8 cellular contexts compared by ENCODE assay signal in genomic region chr2:53787255-53787910, GRCh38. TPM values are rescaled to one million over a fixed set of nuclear protein-coding genes. Genes with fewer than 3 reads are reported as not detected.
DNase-seq lines count a peak whose midpoint lies in the region; ATAC-seq, FAIRE-seq and TF ChIP-seq lines count a peak whose summit lies in the region.

No MANE protein-coding gene starts in this region.

- H3K4me1 ChIP-seq in GM12878 (ENCODE audit: control insufficient read depth, insufficient read depth, low read length): 0 out of 2 replicates have a peak, but pooled peaks cover 2% of the 10 kb centered on the region

- TF ChIP-seq RAD21 in GM12878 (IDR thresholded peaks at IDR 0.05; ENCODE audit: insufficient read depth, low read depth, low read length): no peak

- TF ChIP-seq CTCF in AG04450 (IDR thresholded peaks at IDR 0.05; ENCODE audit: low read depth, low read length) (no peak), GM12878 (IDR thresholded peaks at IDR 0.05 in 2 of 3, conservative IDR thresholded peaks at IDR 0.05 in 1 of 3; ENCODE audit: control insufficient read depth in 2 of 3, extremely low read depth in 1 of 3, insufficient read depth in 1 of 3, low read depth in 3 of 3, low read length in 3 of 3) (peak in 1 of 3 experiments; percentile 7; a peak in 1 of 6 replicates)

- in situ Hi-C loops in GM12878 (cut with MboI): no loop called here

- peak overlapping the region; percentile 96 to 99 (median 98) for H3K27ac Mint-ChIP-seq in immature natural killer cell

- H3K27ac ChIP-seq in AG04450 (ENCODE audit: low read depth, low read length) (peak overlapping the region; percentile 88), GM12878 (ENCODE audit: control insufficient read depth, insufficient read depth) (peak overlapping the region; percentile 86)

- peaks cover 83% of the 10 kb centered on the region for H3K79me2 ChIP-seq in GM12878 (ENCODE audit: control insufficient read depth, insufficient read depth, low read length)

- TF ChIP-seq POLR2A in GM12878 (IDR thresholded peaks at IDR 0.05; ENCODE audit: low read depth, low read length): no peak

- FAIRE-seq in GM12878 (lab: Jason Lieb, UNC): no peak

- peak overlapping the region; percentile 63 for H3K4me3 ChIP-seq in AG04450 (ENCODE audit: low read depth, low read length)
- H3K4me3 ChIP-seq in GM12878: peak overlapping the region; percentile 97

- no peaks in the 10 kb centered on the region for H3K36me3 Mint-ChIP-seq in immature natural killer cell

- H3K4me1 Mint-ChIP-seq in immature natural killer cell: peaks cover 48 to 78% of the 10 kb centered on the region in 2 donors

- SMC1A ChIA-PET in GM12878 (lab: Charles Lee; ENCODE audit: uncharacterized antibody, unreplicated experiment): interaction anchor here (1.0 to 3.0 kb wide), 3 partner anchors 13 to 182 kb away, joined by 4 to 22 read pairs (median 6); partner anchors contain the start of gene CHAC2

- peaks cover 9 to 17% (median 13%) of the 10 kb centered on the region in 3 donors for H3K27me3 Mint-ChIP-seq in immature natural killer cell (ENCODE audit: low read depth in 3 of 3)

- 0 out of 4 replicates have a peak, but pooled peaks cover 0 to 4% of the 10 kb centered on the region in 2 experiments for H3K36me3 ChIP-seq in GM12878 (ENCODE audit: control insufficient read depth in 2 of 2, insufficient read depth in 2 of 2, low read length in 1 of 2)

- no peaks in the 10 kb centered on the region for H3K9me3 Mint-ChIP-seq in immature natural killer cell

- no TSS peak for BruUV-seq in GM12878 (replicated peaks; lab: Mats Ljungman, UMichigan)

- H3K27me3 ChIP-seq in AG04450 (ENCODE audit: control insufficient read depth, insufficient read depth, low read length) (no peaks in the 10 kb centered on the region), GM12878 (replicated peaks in 1 of 2; ENCODE audit: control insufficient read depth in 2 of 2, insufficient read depth in 2 of 2, low read length in 1 of 2) (no peaks in the 10 kb centered on the region)

- H3K9me3 ChIP-seq in AG04450 (ENCODE audit: control insufficient read depth, insufficient read depth, low read length) (peaks cover 3% of the 10 kb centered on the region; the same call in 1 of the 2 replicates), GM12878 (replicated peaks; ENCODE audit: control insufficient read depth, insufficient read depth, low read length) (no peaks in the 10 kb centered on the region)

- intact Hi-C loops in GM12878 (cut with micrococcal nuclease; ENCODE audit: unreplicated experiment): loop anchor here (2.0 kb wide), 1 partner anchor 21 kb away; the partner anchor contains the start of gene CHAC2

- ATAC-seq in GM18499 (IDR thresholded peaks at IDR 0.05; ENCODE audit: insufficient read depth, unreplicated experiment) (peak; percentile 21), HG02870 (IDR thresholded peaks at IDR 0.05; ENCODE audit: unreplicated experiment) (peak; percentile 32), GM12878 (peak; percentile 72)

- peak overlapping the region; percentile 95 for H2AFZ ChIP-seq in GM12878 (ENCODE audit: control insufficient read depth, low read depth, low read length)

- RAD21 ChIA-PET in GM12878 (lab: Charles Lee; ENCODE audit: unreplicated experiment): interaction anchor here (1.3 to 2.7 kb wide), 2 partner anchors 11 to 19 kb away, joined by 3 to 12 read pairs; partner anchors contain the start of gene CHAC2

- WGBS in GM12878 (ENCODE audit: insufficient coverage, insufficient replicate concordance, low lambda C conversion rate, missing lambda C conversion rate): under 1% methylated on average over 29 of the region's 29 CpGs

- H3K9ac ChIP-seq in GM12878 (ENCODE audit: control insufficient read depth, insufficient read depth, low read length): peak overlapping the region; percentile 92

- H3K4me3 Mint-ChIP-seq in immature natural killer cell: peak overlapping the region; percentile 94 to 100 (median 97)

- H3K4me2 ChIP-seq in GM12878 (ENCODE audit: control insufficient read depth, insufficient read depth): peak overlapping the region; percentile 53

- POLR2A ChIA-PET in AG04450 (lab: Yijun Ruan, JAX) (interaction anchor here (0.9 kb wide), 1 partner anchor 20 kb away, joined by 3 read pairs; the partner anchor contains the start of gene CHAC2), GM12878 (lab: Charles Lee) (interaction anchor here (0.9 to 6.6 kb wide), 5 partner anchors 13 to 182 kb away, joined by 3 to 37 read pairs (median 5); partner anchors contain the start of genes CHAC2 and PSME4)

- CTCF ChIA-PET in AG04450 (lab: Charles Lee): interaction anchor here (0.5 kb wide), 1 partner anchor 32 kb away, joined by 5 read pairs; no protein-coding TSS in a partner anchor
- CTCF ChIA-PET in GM12878 (lab: Yijun Ruan, JAX): interaction anchor here (1.1 to 2.9 kb wide), 2 partner anchors 20 to 53 kb away, joined by 3 to 14 read pairs; partner anchors contain the start of gene CHAC2

- DNase-seq in AG04450 (ENCODE audit: low read depth, low spot score): no peak
- peak; percentile 24 to 41 for DNase-seq in NCI-H526 (lab: John Stamatoyannopoulos, UW)
- no peak for DNase-seq in GM12878 (ENCODE audit: low read depth, low spot score)
- DNase-seq in immature natural killer cell: peak in 2 of 3 donors; percentile 5 to 19
- peak; percentile 13 for DNase-seq in stimulated activated CD4-positive, alpha-beta T cell treated with anti-CD3 and anti-CD28 coated beads, Interleukin-2, amount 100 ng/mL, for 4 hours (ENCODE audit: low read depth)
- no peak for DNase-seq in DMS153 treated with DMSO at 0.1 percent for 48 hours (lab: John Stamatoyannopoulos, UW; ENCODE audit: unreplicated experiment)

- no peaks in the 10 kb centered on the region for H4K20me1 ChIP-seq in GM12878 (ENCODE audit: control insufficient read depth, insufficient read depth)

- TF ChIP-seq EP300 in GM12878 (IDR thresholded peaks at IDR 0.05; ENCODE audit: borderline replicate concordance in 1 of 2, control insufficient read depth in 1 of 2, low read depth in 2 of 2, low read length in 2 of 2): no peak

RNA-seq across cellular contexts. Expression of gene ERLEC1, which starts 0.5 kb away (rescaled TPM):
- polyA plus RNA-seq in AG04450 (2011; rRNA removed) (73.5 and 102 TPM in 2 replicates), GM12878 (2011; rRNA removed) (29.3 and 42.3 TPM in 2 replicates), GM12878 (2014; fragmentation: Illumina TruSeq; extraction: Trizol) (31.2 and 37.6 TPM in 2 replicates), GM12878 (2014; fragmentation: Nextera tagmentation; extraction: Ambion mirVana) (10 to 100 TPM; 14.1 to 22.3 TPM), GM12878 (2014; rRNA removed) (22.4 and 30.4 TPM in 2 replicates), GM12878 (2016; fragmentation: Nextera tagmentation; extraction: Ambion mirVana) (10 to 100 TPM; 47.8 to 52.2 TPM), immature natural killer cell (10 to 100 TPM; 43.2 to 94.3 (median 46.0) TPM)
- polyA minus RNA-seq in AG04450 (2011; rRNA and poly(A)+ RNA removed): 16.0 and 31.8 TPM in 2 replicates
- total RNA-seq in GM12878 (2013; cell fraction: nucleolus; rRNA removed): 22.7 and 24.1 TPM in 2 replicates
- total RNA-seq in GM12878 (2014; rRNA removed) (31.8 and 34.2 TPM in 2 replicates), GM12878 (2014; rRNA removed; fragmentation: Illumina TruSeq; extraction: Trizol) (28.7 and 29.6 TPM in 2 replicates), GM12878 (2021) (22.5 TPM in 2 replicates)
- 14.0 TPM for polyA plus RNA-seq in GM12878 (2011; ENCODE audit: low read depth)
- polyA plus RNA-seq in GM12878 (2011; cell fraction: cytosol; rRNA removed): 12.5 TPM in 2 replicates
- 8.4 and 9.6 TPM in 2 replicates for polyA plus RNA-seq in GM12878 (2011; cell fraction: nucleus; rRNA removed)
- polyA plus RNA-seq in GM12878 (2012): 25.3 and 26.7 TPM in 2 replicates
- polyA minus RNA-seq in GM12878 (2011; rRNA and poly(A)+ RNA removed): 7.5 and 12.1 TPM in 2 replicates
- 4.0 and 6.8 TPM in 2 replicates for polyA minus RNA-seq in GM12878 (2011; cell fraction: cytosol; rRNA and poly(A)+ RNA removed)
- polyA minus RNA-seq in GM12878 (2011; cell fraction: nucleus; rRNA and poly(A)+ RNA removed): 7.7 and 10.8 TPM in 2 replicates

RNA-seq across cellular contexts. Expression of gene ASB3, which starts 0.6 kb away (rescaled TPM):
- polyA plus RNA-seq in AG04450 (2011; rRNA removed) (29.1 and 38.0 TPM in 2 replicates), GM12878 (2011; rRNA removed) (30.9 and 39.6 TPM in 2 replicates), GM12878 (2014; fragmentation: Illumina TruSeq; extraction: Trizol) (17.1 and 22.3 TPM in 2 replicates), GM12878 (2014; fragmentation: Nextera tagmentation; extraction: Ambion mirVana) (10 to 100 TPM; 19.9 to 25.6 TPM), GM12878 (2014; rRNA removed) (13.4 and 18.5 TPM in 2 replicates), GM12878 (2016; fragmentation: Nextera tagmentation; extraction: Ambion mirVana) (10 to 100 TPM; 29.3 to 30.2 TPM), immature natural killer cell (10 to 100 TPM; 13.0 to 15.2 (median 13.4) TPM)
- 32.1 and 49.5 TPM in 2 replicates for polyA minus RNA-seq in AG04450 (2011; rRNA and poly(A)+ RNA removed)
- 64.9 and 68.6 TPM in 2 replicates for total RNA-seq in GM12878 (2013; cell fraction: nucleolus; rRNA removed)
- total RNA-seq in GM12878 (2014; rRNA removed) (21.9 and 24.8 TPM in 2 replicates), GM12878 (2014; rRNA removed; fragmentation: Illumina TruSeq; extraction: Trizol) (22.3 and 23.3 TPM in 2 replicates), GM12878 (2021) (16.4 and 19.1 TPM in 2 replicates)
- 10.3 TPM for polyA plus RNA-seq in GM12878 (2011; ENCODE audit: low read depth)
- polyA plus RNA-seq in GM12878 (2011; cell fraction: cytosol; rRNA removed): 14.9 and 21.4 TPM in 2 replicates
- 31.7 and 38.6 TPM in 2 replicates for polyA plus RNA-seq in GM12878 (2011; cell fraction: nucleus; rRNA removed)
- polyA plus RNA-seq in GM12878 (2012): 10.5 and 14.3 TPM in 2 replicates
- 35.2 and 37.8 TPM in 2 replicates for polyA minus RNA-seq in GM12878 (2011; rRNA and poly(A)+ RNA removed)
- 8.8 and 12.9 TPM in 2 replicates for polyA minus RNA-seq in GM12878 (2011; cell fraction: cytosol; rRNA and poly(A)+ RNA removed)
- polyA minus RNA-seq in GM12878 (2011; cell fraction: nucleus; rRNA and poly(A)+ RNA removed): 34.1 and 45.8 TPM in 2 replicates

RNA-seq across cellular contexts. Expression of gene CHAC2, which starts 19.8 kb away (rescaled TPM):
- polyA plus RNA-seq in AG04450 (2011; rRNA removed): 2.4 and 3.6 TPM in 2 replicates
- polyA minus RNA-seq in AG04450 (2011; rRNA and poly(A)+ RNA removed): 0.61 and 1.4 TPM in 2 replicates
- 1.0 and 1.5 TPM in 2 replicates for total RNA-seq in GM12878 (2013; cell fraction: nucleolus; rRNA removed)
- total RNA-seq in GM12878 (2014; rRNA removed): 13.5 and 16.5 TPM in 2 replicates
- total RNA-seq in GM12878 (2014; rRNA removed; fragmentation: Illumina TruSeq; extraction: Trizol): 25.8 TPM in 2 replicates
- 14.1 and 16.0 TPM in 2 replicates for total RNA-seq in GM12878 (2021)
- 5.6 TPM for polyA plus RNA-seq in GM12878 (2011; ENCODE audit: low read depth)
- 11.0 and 17.6 TPM in 2 replicates for polyA plus RNA-seq in GM12878 (2011; rRNA removed)
- polyA plus RNA-seq in GM12878 (2011; cell fraction: cytosol; rRNA removed): 4.2 and 5.0 TPM in 2 replicates
- 2.5 and 2.9 TPM in 2 replicates for polyA plus RNA-seq in GM12878 (2011; cell fraction: nucleus; rRNA removed)
- polyA plus RNA-seq in GM12878 (2012): 6.6 and 8.4 TPM in 2 replicates
- polyA plus RNA-seq in GM12878 (2014; fragmentation: Illumina TruSeq; extraction: Trizol): 23.9 and 24.1 TPM in 2 replicates
- 10 to 100 TPM; 37.8 to 50.8 TPM for polyA plus RNA-seq in GM12878 (2014; fragmentation: Nextera tagmentation; extraction: Ambion mirVana)
- 14.4 and 14.5 TPM in 2 replicates for polyA plus RNA-seq in GM12878 (2014; rRNA removed)
- polyA plus RNA-seq in GM12878 (2016; fragmentation: Nextera tagmentation; extraction: Ambion mirVana): 10 to 100 TPM; 60.2 to 67.6 TPM
- polyA minus RNA-seq in GM12878 (2011; rRNA and poly(A)+ RNA removed): 1.6 TPM in 2 replicates
- polyA minus RNA-seq in GM12878 (2011; cell fraction: cytosol; rRNA and poly(A)+ RNA removed): 1.9 and 4.0 TPM in 2 replicates
- 1.2 and 1.4 TPM in 2 replicates for polyA minus RNA-seq in GM12878 (2011; cell fraction: nucleus; rRNA and poly(A)+ RNA removed)
- 1 to 10 TPM; 2.3 to 4.3 (median 3.0) TPM for polyA plus RNA-seq in immature natural killer cell

Comparison
In these comparisons a context has a peak if more than half of its experiments do, and no peak if none do; other contexts are left out.
1. DNase-seq: peak in NCI-H526 (2 of 2), immature natural killer cell (2 of 3) and stimulated activated CD4-positive, alpha-beta T cell treated with anti-CD3 and anti-CD28 coated beads, Interleukin-2, amount 100 ng/mL, for 4 hours (single experiment); none in AG04450 (single experiment), GM12878 (single experiment) and DMS153 treated with DMSO at 0.1 percent for 48 hours (single experiment).
2. ATAC-seq: peak in every context shown above with its lines; median percentile 72 in GM12878; 32 in HG02870; 21 in GM18499.